Comparison of ENCODE assay signal across 1 cellular context in genomic region chr19:58182989-58183821, GRCh38.
TF ChIP-seq lines count a peak whose summit lies in the region.

ZNF274 (plus strand) TSS chr19:58183061; CDS start chr19:58183966, 905 bp downstream.

TF ChIP-seq in WTC11, 78 proteins besides CTCF, POLR2A, EP300 and RAD21 (continued from another document):
- no peak for TF ChIP-seq ZNF425 (CRISPR knock-in tag; conservative IDR thresholded peaks at IDR 0.05)
- peak; percentile 93 for TF ChIP-seq TEAD1 (CRISPR knock-in tag; IDR thresholded peaks at IDR 0.05)
- TF ChIP-seq ZNF232 (CRISPR knock-in tag; IDR thresholded peaks at IDR 0.05), result peak; percentile 58; the same call in 1 of the 2 replicates
- TF ChIP-seq NFYB (CRISPR knock-in tag; conservative IDR thresholded peaks at IDR 0.05; ENCODE audit: low read depth), result 0 out of 2 replicates have a peak, but pooled peaks have one; percentile 13
- 0 out of 2 replicates have a peak, but pooled peaks have one; percentile 9 for TF ChIP-seq GTF2I (CRISPR knock-in tag; conservative IDR thresholded peaks at IDR 0.05)
- peak; percentile 93 for TF ChIP-seq GABPB1 (CRISPR knock-in tag; IDR thresholded peaks at IDR 0.05)
- peak; percentile 93 for TF ChIP-seq FOXP1 (CRISPR knock-in tag; IDR thresholded peaks at IDR 0.05; ENCODE audit: borderline replicate concordance)
- TF ChIP-seq NFATC4 (CRISPR knock-in tag; IDR thresholded peaks at IDR 0.05), result 0 out of 2 replicates have a peak, but pooled peaks have one; percentile 42
- TF ChIP-seq USF2 (CRISPR knock-in tag; IDR thresholded peaks at IDR 0.05), result peak; percentile 43; the same call in 1 of the 2 replicates
- no peak for TF ChIP-seq ZNF263 (CRISPR knock-in tag; IDR thresholded peaks at IDR 0.05; ENCODE audit: low read depth)
- 0 out of 2 replicates have a peak, but pooled peaks have one; percentile 62 for TF ChIP-seq SMAD4 (CRISPR knock-in tag; IDR thresholded peaks at IDR 0.05)
- peak; percentile 76; the same call in 1 of the 2 replicates for TF ChIP-seq RELA (CRISPR knock-in tag; IDR thresholded peaks at IDR 0.05; ENCODE audit: borderline replicate concordance)
- peak; percentile 82 for TF ChIP-seq JUN (CRISPR knock-in tag; IDR thresholded peaks at IDR 0.05)
- TF ChIP-seq ZNF121 (CRISPR knock-in tag; IDR thresholded peaks at IDR 0.05), result no peak
- TF ChIP-seq JAZF1 (CRISPR knock-in tag; IDR thresholded peaks at IDR 0.05), result no peak
- TF ChIP-seq MLX (CRISPR knock-in tag; IDR thresholded peaks at IDR 0.05), result peak; percentile 92; the same call in 1 of the 2 replicates
- no peak for TF ChIP-seq E2F1 (CRISPR knock-in tag; IDR thresholded peaks at IDR 0.05)
- 0 out of 2 replicates have a peak, but pooled peaks have one; percentile 19 for TF ChIP-seq CREB1 (CRISPR knock-in tag; IDR thresholded peaks at IDR 0.05)
- TF ChIP-seq ZBTB43 (CRISPR knock-in tag; IDR thresholded peaks at IDR 0.05), result peak; percentile 78
- peak; percentile 97 for TF ChIP-seq ARID4B (CRISPR knock-in tag; IDR thresholded peaks at IDR 0.05; ENCODE audit: borderline replicate concordance)
- TF ChIP-seq USF1 (CRISPR knock-in tag; IDR thresholded peaks at IDR 0.05), result peak; percentile 56
- TF ChIP-seq ESRRA (CRISPR knock-in tag; IDR thresholded peaks at IDR 0.05; ENCODE audit: borderline replicate concordance), result peak; percentile 61; the same call in 1 of the 2 replicates
- TF ChIP-seq KAT7 (CRISPR knock-in tag; IDR thresholded peaks at IDR 0.05; ENCODE audit: borderline replicate concordance), result peak; percentile 93
- TF ChIP-seq MYBL2 (CRISPR knock-in tag; IDR thresholded peaks at IDR 0.05), result peak; percentile 61; the same call in 1 of the 2 replicates
- no peak for TF ChIP-seq ZMAT4 (CRISPR knock-in tag; IDR thresholded peaks at IDR 0.05)
